ENCODE assay signal across 22 cellular contexts in the genomic region with DNA sequence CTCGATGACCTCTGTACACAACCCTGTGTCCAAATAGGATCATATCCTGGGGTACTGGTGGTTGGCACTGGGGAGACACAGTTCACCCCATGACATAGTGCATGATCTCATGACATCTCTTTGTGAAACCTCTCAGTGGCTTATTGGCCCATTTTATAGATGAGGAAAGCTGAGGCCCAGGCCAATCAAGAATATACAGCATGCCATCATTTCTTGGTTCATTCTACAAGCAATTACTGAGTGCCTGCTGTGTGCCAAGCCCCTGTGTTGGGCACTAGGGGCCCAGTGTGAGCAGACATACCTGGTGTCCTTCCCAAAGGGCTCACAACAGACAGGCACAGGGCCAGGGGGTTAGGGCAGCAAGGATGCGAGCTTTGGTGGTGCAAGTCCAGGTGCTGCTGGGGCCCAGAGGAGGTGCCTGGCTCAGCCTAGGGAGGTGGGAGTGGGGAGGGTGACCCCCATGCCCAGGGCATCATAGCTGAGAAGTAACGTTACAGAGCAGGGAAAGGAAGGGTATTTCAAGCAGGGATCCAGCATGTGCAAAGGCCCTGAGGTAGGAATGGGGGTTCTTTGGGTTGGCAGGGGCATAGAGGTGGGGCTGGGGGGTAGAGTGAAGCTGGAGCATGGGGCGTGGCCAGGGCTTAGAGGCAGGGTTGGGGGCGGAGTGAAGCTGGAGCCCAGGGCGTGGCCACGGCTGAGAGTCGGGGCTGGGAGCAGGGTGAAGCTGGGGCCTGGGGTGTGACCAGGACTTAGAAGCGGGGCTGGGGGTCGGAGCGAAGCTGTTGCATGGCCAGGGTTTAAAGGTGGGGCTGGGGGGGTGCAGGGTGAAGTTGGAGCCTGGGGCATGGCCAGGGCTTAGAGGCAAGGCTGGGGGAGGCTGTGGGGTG. TPM values are rescaled to one million over a fixed set of nuclear protein-coding genes. Genes with fewer than 3 reads are reported as not detected.
DNase-seq lines count a peak whose midpoint lies in the region; ATAC-seq and TF ChIP-seq lines count a peak whose summit lies in the region.
"Had no signal": no experiment of that assay in that cellular context is flagged by ENCODE, and none has a peak within 500 bp of the region (broad histone marks: within the 10 kb centered on the region; RNA-seq: fewer than 3 reads in every experiment).

No MANE protein-coding gene starts in this region.

- H2AFZ ChIP-seq in mammary epithelial cell (ENCODE audit: low read depth, low read length): no peak overlapping the region

- H3K36me3 ChIP-seq in mammary epithelial cell (ENCODE audit: insufficient read depth, low read length) (peaks cover 15% of the 10 kb centered on the region), tibial artery (peaks cover 49 to 92% (median 69%) of the 10 kb centered on the region in 3 donors)

- H3K9me3 Mint-ChIP-seq in MCF 10A (ENCODE audit: unreplicated experiment): no peaks in the 10 kb centered on the region
- H3K9me3 Mint-ChIP-seq: activated CD4-positive, alpha-beta memory T cell treated with anti-CD3 and anti-CD28 coated beads, Interleukin-2, amount 10 ng/mL, durations not matched to agents 7 days and 5 days; activated naive CD4-positive, alpha-beta T cell treated with anti-CD3 and anti-CD28 coated beads, Interleukin-2, amount 10 ng/mL, durations not matched to agents 7 days and 5 days; activated T-cell treated with anti-CD3 and anti-CD28 coated beads, Interleukin-2, amount 50 U/mL, for 4 hours; CD4-positive, alpha-beta T cell; neural crest cell; stimulated activated memory B cell treated with anti-CD40 and anti-IgM and Interleukin-4, amounts not matched to agents 10 μg/mL and 1 μg/mL and 100 μg/mL, for 72 hours; type B pancreatic cell had no signal

- H3K27ac ChIP-seq in mammary epithelial cell (ENCODE audit: insufficient read depth, low read depth, low read length) (no peak overlapping the region), tibial artery (no peak overlapping the region)

- H3K9me3 ChIP-seq in mammary epithelial cell (replicated peaks; ENCODE audit: insufficient read depth, low read length) (no peaks in the 10 kb centered on the region), tibial artery (no peaks in the 10 kb centered on the region)
- H3K9me3 ChIP-seq: HAP-1 had no signal

- H4K20me1 ChIP-seq in mammary epithelial cell (ENCODE audit: insufficient read depth, low read length): no peaks in the 10 kb centered on the region

- peaks cover 11% of the 10 kb centered on the region for H3K4me1 Mint-ChIP-seq in MCF 10A (ENCODE audit: insufficient read depth, unreplicated experiment)

- POLR2A ChIA-PET in MCF 10A (lab: Yijun Ruan, JAX): interaction anchor here (1.4 kb wide), 1 partner anchor 13 kb away, joined by 3 read pairs; no protein-coding TSS in a partner anchor

- no peak overlapping the region for H3K9ac ChIP-seq in mammary epithelial cell (ENCODE audit: insufficient read depth, low read length)

- BruUV-seq in MCF 10A (replicated peaks; lab: Mats Ljungman, UMichigan) (no TSS peak), mammary epithelial cell (replicated peaks; lab: Mats Ljungman, UMichigan) (no TSS peak)

- H3K27ac Mint-ChIP-seq in MCF 10A (ENCODE audit: low read depth, unreplicated experiment): no peak overlapping the region
- H3K27ac Mint-ChIP-seq: activated CD4-positive, alpha-beta memory T cell treated with anti-CD3 and anti-CD28 coated beads, Interleukin-2, amount 10 ng/mL, durations not matched to agents 7 days and 5 days; activated naive CD4-positive, alpha-beta T cell treated with anti-CD3 and anti-CD28 coated beads, Interleukin-2, amount 10 ng/mL, durations not matched to agents 7 days and 5 days; CD4-positive, alpha-beta T cell; stimulated activated memory B cell treated with anti-CD40 and anti-IgM and Interleukin-4, amounts not matched to agents 10 μg/mL and 1 μg/mL and 100 μg/mL, for 72 hours; type B pancreatic cell had no signal

- no peak overlapping the region for H3K4me3 ChIP-seq in mammary epithelial cell (replicated peaks in 1 of 3; ENCODE audit: insufficient read depth in 1 of 3, low read depth in 2 of 3, low read length in 3 of 3)
- H3K4me3 ChIP-seq in tibial artery: no peak overlapping the region
- H3K4me3 ChIP-seq: coronary artery, HAP-1 had no signal

- H3K27me3 ChIP-seq in mammary epithelial cell (ENCODE audit: insufficient read depth, low read length) (no peaks in the 10 kb centered on the region), tibial artery (no peaks in the 10 kb centered on the region)

- H3K79me2 ChIP-seq in mammary epithelial cell (ENCODE audit: insufficient read depth, low read length): peaks cover 2% of the 10 kb centered on the region

- H3K4me1 ChIP-seq in mammary epithelial cell (ENCODE audit: insufficient read depth, low read length) (no peaks in the 10 kb centered on the region), tibial artery (peaks cover 0 to 5% (median 0%) of the 10 kb centered on the region in 4 donors)
- H3K4me1 ChIP-seq: HAP-1 had no signal

- intact Hi-C loops in MCF 10A (cut with micrococcal nuclease): loop anchor here (2.0 to 10.0 kb wide), 2 partner anchors 77 to 189 kb away; no protein-coding TSS in a partner anchor
- intact Hi-C loops in mammary epithelial cell (cut with micrococcal nuclease): loop anchor here (10.0 kb wide), 1 partner anchor 279 kb away; the partner anchor contains the start of gene RPL18A
- intact Hi-C loops in tibial artery (cut with DNase I; ENCODE audit: low total_unique reads): loop anchor here (10.0 kb wide), 1 partner anchor 121 kb away; no protein-coding TSS in a partner anchor

- no peak overlapping the region for H3K4me3 Mint-ChIP-seq in MCF 10A (ENCODE audit: unreplicated experiment)
- H3K4me3 Mint-ChIP-seq: activated CD4-positive, alpha-beta memory T cell treated with anti-CD3 and anti-CD28 coated beads, Interleukin-2, amount 10 ng/mL, durations not matched to agents 7 days and 5 days; activated naive CD4-positive, alpha-beta T cell treated with anti-CD3 and anti-CD28 coated beads, Interleukin-2, amount 10 ng/mL, durations not matched to agents 7 days and 5 days; activated T-cell treated with anti-CD3 and anti-CD28 coated beads, Interleukin-2, amount 50 U/mL, for 4 hours; CD4-positive, alpha-beta T cell; neural crest cell; stimulated activated memory B cell treated with anti-CD40 and anti-IgM and Interleukin-4, amounts not matched to agents 10 μg/mL and 1 μg/mL and 100 μg/mL, for 72 hours; type B pancreatic cell had no signal

- WGBS in mammary epithelial cell (ENCODE audit: low coverage, missing lambda C conversion rate): 87% methylated on average over 6 of the region's 11 CpGs

- dilution Hi-C loops in mammary epithelial cell (cut with HindIII; ENCODE audit: low sequenced_read_pairs): no loop called here

- no peak for TF ChIP-seq CTCF in MCF 10A (IDR thresholded peaks at IDR 0.05; ENCODE audit: unreplicated experiment)
- TF ChIP-seq CTCF in mammary epithelial cell (conservative IDR thresholded peaks at IDR 0.05 in 1 of 2, IDR thresholded peaks at IDR 0.05 in 1 of 2; ENCODE audit: extremely low read depth in 1 of 2, insufficient read depth in 1 of 2, low read depth in 1 of 2, low read length in 2 of 2): no peak
- no peak for TF ChIP-seq CTCF in tibial artery (IDR thresholded peaks at IDR 0.05)

- ATAC-seq in esophagus mucosa (peak; percentile 14), HG03442 (IDR thresholded peaks at IDR 0.05; ENCODE audit: unreplicated experiment) (no peak), HG03159 (IDR thresholded peaks at IDR 0.05; ENCODE audit: unreplicated experiment) (no peak)

- peaks cover 76% of the 10 kb centered on the region for H3K36me3 Mint-ChIP-seq in MCF 10A (ENCODE audit: insufficient read depth, unreplicated experiment)

- CTCF ChIA-PET in MCF 10A (lab: Yijun Ruan, JAX) (interaction anchor here (0.5 to 1.4 kb wide), 7 partner anchors 9 to 186 kb away, joined by 3 to 8 read pairs (median 3); no protein-coding TSS in a partner anchor), mammary epithelial cell (lab: Charles Lee; ENCODE audit: low non-redundant PET) (no interaction called here)

- no peaks in the 10 kb centered on the region for H3K27me3 Mint-ChIP-seq in MCF 10A (ENCODE audit: insufficient read depth, unreplicated experiment)
- H3K27me3 Mint-ChIP-seq: activated CD4-positive, alpha-beta memory T cell treated with anti-CD3 and anti-CD28 coated beads, Interleukin-2, amount 10 ng/mL, durations not matched to agents 7 days and 5 days; activated naive CD4-positive, alpha-beta T cell treated with anti-CD3 and anti-CD28 coated beads, Interleukin-2, amount 10 ng/mL, durations not matched to agents 7 days and 5 days; CD4-positive, alpha-beta T cell; stimulated activated memory B cell treated with anti-CD40 and anti-IgM and Interleukin-4, amounts not matched to agents 10 μg/mL and 1 μg/mL and 100 μg/mL, for 72 hours; type B pancreatic cell had no signal

- in situ Hi-C loops in mammary epithelial cell (cut with MboI; ENCODE audit: low sequenced_read_pairs in 2 of 2): no loop called here

- DNase-seq in MCF 10A (ENCODE audit: unreplicated experiment): peak; percentile 18
- no peak for DNase-seq in mammary epithelial cell
- DNase-seq in NCI-H226: peak; percentile 15
- DNase-seq in stimulated activated CD8-positive, alpha-beta memory T cell treated with anti-CD3 and anti-CD28 coated beads, Interleukin-4, amount 100 ng/mL, for 48 hours: peak; percentile 47
- no peak for DNase-seq in tibial artery
- DNase-seq: activated T-cell treated with anti-CD3 and anti-CD28 coated beads, Interleukin-2, amount 50 U/mL, for 4 hours; CD4-positive, alpha-beta T cell; foreskin melanocyte; hypothalamus; kidney glomerular epithelial cell; midbrain; NCI-H446 had no signal

- H3K4me2 ChIP-seq in mammary epithelial cell (ENCODE audit: insufficient read depth, low read depth, low read length): no peak overlapping the region

RNA-seq across cellular contexts. Expression of gene COLGALT1, which starts 20.7 kb away (rescaled TPM):
- total RNA-seq in MCF 10A (2022) (103 and 107 TPM in 2 replicates), mammary epithelial cell (10 to 100 TPM; 74.2 to 92.5 TPM), esophagus mucosa (28.5 TPM)
- 127 TPM for polyA plus RNA-seq in mammary epithelial cell
- 162 TPM for polyA minus RNA-seq in mammary epithelial cell

Comparison
In these comparisons a context has a peak if more than half of its experiments do, and no peak if none do; other contexts are left out.
1. DNase-seq: peak in MCF 10A (single experiment), NCI-H226 (single experiment) and stimulated activated CD8-positive, alpha-beta memory T cell treated with anti-CD3 and anti-CD28 coated beads, Interleukin-4, amount 100 ng/mL, for 48 hours (single experiment); none in mammary epithelial cell (single experiment) and tibial artery (0 of 2).